26 cellular contexts compared by ENCODE assay signal in the genomic region with DNA sequence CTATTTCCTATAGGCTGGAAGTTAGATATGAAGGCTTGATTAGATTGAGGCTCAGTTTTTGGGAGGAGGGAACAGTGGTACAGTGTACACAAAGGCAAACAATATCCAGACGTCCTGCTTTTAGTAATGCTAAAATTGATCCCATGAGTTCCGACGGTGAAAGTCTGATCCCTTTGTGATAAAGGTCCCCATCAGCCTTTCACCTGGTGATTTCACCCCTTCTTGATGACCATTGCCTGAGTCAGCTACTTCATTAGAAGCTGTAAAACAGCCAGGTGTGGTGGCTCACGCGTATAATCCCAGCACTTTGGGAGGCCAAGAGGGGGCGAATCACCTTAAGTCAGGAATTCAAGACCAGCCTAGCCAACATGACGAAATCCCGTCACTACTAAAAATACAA. TPM values are rescaled to one million over a fixed set of nuclear protein-coding genes. Genes with fewer than 3 reads are reported as not detected.
A peak's percentile ranks its signal among the peaks of the same experiment; 100 is the strongest.
DNase-seq lines count a peak whose midpoint lies in the region; ATAC-seq, FAIRE-seq and TF ChIP-seq lines count a peak whose summit lies in the region.
"Had no signal": no experiment of that assay in that cellular context is flagged by ENCODE, and none has a peak within 500 bp of the region (broad histone marks: within the 10 kb centered on the region; RNA-seq: fewer than 3 reads in every experiment).

No MANE protein-coding gene starts in this region.

- no peaks in the 10 kb centered on the region for H3K9me2 ChIP-seq in GM23338 (ENCODE audit: insufficient read depth)
- no peaks in the 10 kb centered on the region for H3K9me2 ChIP-seq in PC-9 (ENCODE audit: insufficient read depth)

- no peaks in the 10 kb centered on the region for H4K20me1 ChIP-seq in GM23338 (replicated peaks; ENCODE audit: insufficient read depth)
- no peaks in the 10 kb centered on the region for H4K20me1 ChIP-seq in PC-9 (ENCODE audit: insufficient read depth)

- H3K4me3 ChIP-seq in GM23338 (no peak overlapping the region), PC-9 (peak overlapping the region; percentile 5; the same call in 1 of the 2 replicates), bronchial epithelial cell (ENCODE audit: low read depth, low read length) (no peak overlapping the region), left lung (no peak overlapping the region)
- H3K4me3 ChIP-seq: MG63, mucosa of descending colon, thyroid gland had no signal

- H3K4me3 Mint-ChIP-seq in GM23338 (no peak overlapping the region), mesothelial cell of epicardium (no peak overlapping the region)
- H3K4me3 Mint-ChIP-seq in activated naive CD4-positive, alpha-beta T cell treated with anti-CD3 and anti-CD28 coated beads for 36 hours: no peak overlapping the region
- H3K4me3 Mint-ChIP-seq: activated naive CD8-positive, alpha-beta T cell treated with anti-CD3 and anti-CD28 coated beads, Interleukin-2, amount 10 ng/mL, durations not matched to agents 7 days and 5 days; central memory CD8-positive, alpha-beta T cell; natural killer cell treated with Interleukin-12 subunit alpha and Interleukin-12 subunit beta and Interleukin-15 and Interleukin-18, amount 100 ng/mL, for 72 hours; stimulated activated naive CD8-positive, alpha-beta T cell treated with anti-CD3 and anti-CD28 coated beads, Interleukin-15, amount 100 ng/mL, for 72 hours had no signal

- H3K4me1 ChIP-seq in GM23338 (ENCODE audit: insufficient read depth): no peaks in the 10 kb centered on the region
- H3K4me1 ChIP-seq in PC-9 (replicated peaks; ENCODE audit: insufficient read depth): peaks cover 40% of the 10 kb centered on the region
- H3K4me1 ChIP-seq in left lung: no peaks in the 10 kb centered on the region

- H3K36me3 Mint-ChIP-seq in GM23338 (ENCODE audit: low read depth) (peaks cover 15% of the 10 kb centered on the region), mesothelial cell of epicardium (peaks cover 25% of the 10 kb centered on the region)
- peaks cover 12% of the 10 kb centered on the region for H3K36me3 Mint-ChIP-seq in activated naive CD4-positive, alpha-beta T cell treated with anti-CD3 and anti-CD28 coated beads for 36 hours (ENCODE audit: low read depth)

- DNase-seq in GM23338 (ENCODE audit: low spot score): peak; percentile 12
- DNase-seq in PC-9: peak; percentile 11 to 87
- DNase-seq in bronchial epithelial cell (ENCODE audit: low read depth): peak; percentile 87
- no peak for DNase-seq in mesothelial cell of epicardium (ENCODE audit: low spot score in 2 of 2, unreplicated experiment in 2 of 2)
- DNase-seq in activated naive CD4-positive, alpha-beta T cell treated with anti-CD3 and anti-CD28 coated beads for 36 hours: no peak
- DNase-seq in left lung: no peak
- DNase-seq: activated CD4-positive, alpha-beta T cell treated with anti-CD3 and anti-CD28 coated beads for 48 hours; activated CD8-positive, alpha-beta memory T cell treated with anti-CD3 and anti-CD28 coated beads for 24 hours; activated effector memory CD4-positive, alpha-beta T cell treated with anti-CD3 and anti-CD28 coated beads, Interleukin-2, amount 50 U/mL, for 16 hours; activated naive CD8-positive, alpha-beta T cell treated with anti-CD3 and anti-CD28 coated beads, Interleukin-2, amount 10 ng/mL, durations not matched to agents 7 days and 5 days; dermis blood vessel endothelial cell; DMS79; MG63; mucosa of descending colon; NCI-H2081; NCI-H345; NCI-H748 treated with DMSO at 0.1 percent for 48 hours; stimulated activated naive CD8-positive, alpha-beta T cell treated with anti-CD3 and anti-CD28 coated beads, Interleukin-15, amount 100 ng/mL, for 72 hours; thyroid gland; WERI-Rb-1 had no signal

- no peak for TF ChIP-seq CTCF in GM23338 (conservative IDR thresholded peaks at IDR 0.05; ENCODE audit: low read depth in 2 of 2)
- TF ChIP-seq CTCF in PC-9 (conservative IDR thresholded peaks at IDR 0.05): no peak
- TF ChIP-seq CTCF in bronchial epithelial cell (IDR thresholded peaks at IDR 0.05; ENCODE audit: insufficient read depth, low read length, severe bottlenecking): no peak
- TF ChIP-seq CTCF in mesothelial cell of epicardium (IDR thresholded peaks at IDR 0.05; ENCODE audit: unreplicated experiment): no peak
- TF ChIP-seq CTCF in left lung (IDR thresholded peaks at IDR 0.05): no peak

- H3K27me3 ChIP-seq in GM23338 (ENCODE audit: insufficient read depth) (no peaks in the 10 kb centered on the region), PC-9 (ENCODE audit: insufficient read depth, low read depth) (no peaks in the 10 kb centered on the region), bronchial epithelial cell (ENCODE audit: control insufficient read depth, insufficient read depth, low read length) (no peaks in the 10 kb centered on the region), left lung (no peaks in the 10 kb centered on the region)
- H3K27me3 ChIP-seq: MG63, thyroid gland had no signal

- H3K4me1 Mint-ChIP-seq in GM23338 (peaks cover 9% of the 10 kb centered on the region), mesothelial cell of epicardium (peaks cover 30% of the 10 kb centered on the region)
- H3K4me1 Mint-ChIP-seq in activated naive CD4-positive, alpha-beta T cell treated with anti-CD3 and anti-CD28 coated beads for 36 hours (ENCODE audit: low read depth): no peaks in the 10 kb centered on the region
- H3K4me1 Mint-ChIP-seq: activated naive CD8-positive, alpha-beta T cell treated with anti-CD3 and anti-CD28 coated beads, Interleukin-2, amount 10 ng/mL, durations not matched to agents 7 days and 5 days; central memory CD8-positive, alpha-beta T cell; stimulated activated naive CD8-positive, alpha-beta T cell treated with anti-CD3 and anti-CD28 coated beads, Interleukin-15, amount 100 ng/mL, for 72 hours had no signal

- ATAC-seq in GM23338: no peak
- ATAC-seq in HG02610 (IDR thresholded peaks at IDR 0.05; ENCODE audit: unreplicated experiment): no peak
- ATAC-seq in GM18907 (IDR thresholded peaks at IDR 0.05; ENCODE audit: unreplicated experiment): no peak
- no peak for ATAC-seq in left lung
- ATAC-seq: mucosa of descending colon; natural killer cell treated with Interleukin-12 subunit alpha and Interleukin-12 subunit beta and Interleukin-15 and Interleukin-18, amount 100 ng/mL, for 72 hours; stimulated activated naive CD8-positive, alpha-beta T cell treated with anti-CD3 and anti-CD28 coated beads, Interleukin-15, amount 100 ng/mL, for 72 hours had no signal

- POLR2A ChIA-PET in PC-9 (lab: Charles Lee; ENCODE audit: unreplicated experiment): interaction anchor here (0.6 kb wide), 1 partner anchor 118 kb away, joined by 3 read pairs; no protein-coding TSS in a partner anchor

- no peak overlapping the region for H3K27ac ChIP-seq in GM23338 (ENCODE audit: low read depth)
- peak overlapping the region; percentile 84 for H3K27ac ChIP-seq in PC-9
- H3K27ac ChIP-seq in left lung: no peak overlapping the region
- H3K27ac ChIP-seq: thyroid gland, WERI-Rb-1 had no signal

- H3K4me2 ChIP-seq in GM23338 (no peak overlapping the region), PC-9 (peak overlapping the region; percentile 70)

- intact Hi-C loops in PC-9 (cut with micrococcal nuclease; ENCODE audit: unreplicated experiment) (no loop called here), left lung (cut with DNase I) (no loop called here)
- intact Hi-C loops in activated naive CD4-positive, alpha-beta T cell treated with anti-CD3 and anti-CD28 coated beads for 36 hours (cut with micrococcal nuclease): no loop called here

- no TSS peak for BruUV-seq in PC-9 (replicated peaks; lab: Mats Ljungman, UMichigan)

- no peak overlapping the region for H2AFZ ChIP-seq in GM23338
- H2AFZ ChIP-seq in PC-9: peak overlapping the region; percentile 49

- H3K9me3 Mint-ChIP-seq in GM23338 (peaks cover 9% of the 10 kb centered on the region; the same call in 2 of the 3 replicates), mesothelial cell of epicardium (no peaks in the 10 kb centered on the region)
- no peaks in the 10 kb centered on the region for H3K9me3 Mint-ChIP-seq in activated naive CD4-positive, alpha-beta T cell treated with anti-CD3 and anti-CD28 coated beads for 36 hours
- H3K9me3 Mint-ChIP-seq: activated naive CD8-positive, alpha-beta T cell treated with anti-CD3 and anti-CD28 coated beads, Interleukin-2, amount 10 ng/mL, durations not matched to agents 7 days and 5 days; central memory CD8-positive, alpha-beta T cell; natural killer cell treated with Interleukin-12 subunit alpha and Interleukin-12 subunit beta and Interleukin-15 and Interleukin-18, amount 100 ng/mL, for 72 hours; stimulated activated naive CD8-positive, alpha-beta T cell treated with anti-CD3 and anti-CD28 coated beads, Interleukin-15, amount 100 ng/mL, for 72 hours had no signal

- H3K9me3 ChIP-seq in PC-9 (ENCODE audit: insufficient read depth, low read depth) (no peaks in the 10 kb centered on the region), left lung (no peaks in the 10 kb centered on the region)
- H3K9me3 ChIP-seq: MG63, mucosa of descending colon, thyroid gland had no signal

- no peaks in the 10 kb centered on the region for H3F3A ChIP-seq in GM23338 (replicated peaks; ENCODE audit: low read depth)
- H3F3A ChIP-seq in PC-9 (ENCODE audit: insufficient read depth, low read depth): peaks cover 27% of the 10 kb centered on the region

- H3K27me3 Mint-ChIP-seq in GM23338 (ENCODE audit: insufficient read depth, low read depth, poor library complexity) (peaks cover 1% of the 10 kb centered on the region), mesothelial cell of epicardium (ENCODE audit: low read depth) (no peaks in the 10 kb centered on the region)
- no peaks in the 10 kb centered on the region for H3K27me3 Mint-ChIP-seq in activated naive CD4-positive, alpha-beta T cell treated with anti-CD3 and anti-CD28 coated beads for 36 hours (ENCODE audit: low read depth)
- H3K27me3 Mint-ChIP-seq: activated naive CD8-positive, alpha-beta T cell treated with anti-CD3 and anti-CD28 coated beads, Interleukin-2, amount 10 ng/mL, durations not matched to agents 7 days and 5 days; central memory CD8-positive, alpha-beta T cell; natural killer cell treated with Interleukin-12 subunit alpha and Interleukin-12 subunit beta and Interleukin-15 and Interleukin-18, amount 100 ng/mL, for 72 hours; stimulated activated naive CD8-positive, alpha-beta T cell treated with anti-CD3 and anti-CD28 coated beads, Interleukin-15, amount 100 ng/mL, for 72 hours had no signal

- no peaks in the 10 kb centered on the region for H3K79me2 ChIP-seq in GM23338 (replicated peaks; ENCODE audit: insufficient read depth)
- no peaks in the 10 kb centered on the region for H3K79me2 ChIP-seq in PC-9 (ENCODE audit: low read depth)

- CTCF ChIA-PET in PC-9 (lab: Charles Lee): interaction anchor here (0.9 kb wide), 1 partner anchor 150 kb away, joined by 3 read pairs; no protein-coding TSS in a partner anchor
- CTCF ChIA-PET in activated naive CD4-positive, alpha-beta T cell treated with anti-CD3 and anti-CD28 coated beads for 36 hours (lab: Charles Lee): no interaction called here

- H3K36me3 ChIP-seq in GM23338 (ENCODE audit: insufficient read depth) (no peaks in the 10 kb centered on the region), PC-9 (ENCODE audit: low read depth) (0 out of 2 replicates have a peak, but pooled peaks cover 5% of the 10 kb centered on the region), bronchial epithelial cell (ENCODE audit: control insufficient read depth, insufficient read depth, low read length) (peaks cover 1% of the 10 kb centered on the region), left lung (no peaks in the 10 kb centered on the region)
- H3K36me3 ChIP-seq: MG63, thyroid gland, WERI-Rb-1 had no signal

- H3K27ac Mint-ChIP-seq in GM23338: no peak overlapping the region
- H3K27ac Mint-ChIP-seq in mesothelial cell of epicardium: peak overlapping the region; percentile 32
- no peak overlapping the region for H3K27ac Mint-ChIP-seq in activated naive CD4-positive, alpha-beta T cell treated with anti-CD3 and anti-CD28 coated beads for 36 hours
- H3K27ac Mint-ChIP-seq: activated naive CD8-positive, alpha-beta T cell treated with anti-CD3 and anti-CD28 coated beads, Interleukin-2, amount 10 ng/mL, durations not matched to agents 7 days and 5 days; natural killer cell treated with Interleukin-12 subunit alpha and Interleukin-12 subunit beta and Interleukin-15 and Interleukin-18, amount 100 ng/mL, for 72 hours had no signal

- no peak for FAIRE-seq in bronchial epithelial cell (lab: Jason Lieb, UNC)
- FAIRE-seq: GM18507, islet of Langerhans had no signal

RNA-seq across cellular contexts. Expression of a gene that starts 29.7 kb away (rescaled TPM):
- total RNA-seq in GM23338 (2014; rRNA removed; shearing (Covaris generic)): 29.0 and 29.1 TPM in 2 replicates
- 10.2 and 11.5 TPM in 2 replicates for polyA plus RNA-seq in GM23338 (2016; fragmentation: Nextera tagmentation; extraction: Ambion mirVana)
- total RNA-seq in PC-9 (2021) (52.1 and 55.8 TPM in 2 replicates), bronchial epithelial cell (25.8 and 31.5 TPM in 2 replicates), mesothelial cell of epicardium (57.2 to 60.2 TPM (median 59.8 TPM) in 3 replicates), left lung (10 to 100 TPM; 32.2 to 43.0 TPM)
- total RNA-seq in activated naive CD4-positive, alpha-beta T cell treated with anti-CD3 and anti-CD28 coated beads for 36 hours: 1 to 10 TPM; 4.9 to 5.6 TPM

Comparison
In these comparisons a context has a peak if more than half of its experiments do, and no peak if none do; other contexts are left out.
1. DNase-seq: peak in GM23338 (single experiment), PC-9 (2 of 2) and bronchial epithelial cell (single experiment); none in mesothelial cell of epicardium (0 of 2), activated naive CD4-positive, alpha-beta T cell treated with anti-CD3 and anti-CD28 coated beads for 36 hours (single experiment) and left lung (0 of 2).